8 cellular contexts compared by ENCODE assay signal in the genomic region with DNA sequence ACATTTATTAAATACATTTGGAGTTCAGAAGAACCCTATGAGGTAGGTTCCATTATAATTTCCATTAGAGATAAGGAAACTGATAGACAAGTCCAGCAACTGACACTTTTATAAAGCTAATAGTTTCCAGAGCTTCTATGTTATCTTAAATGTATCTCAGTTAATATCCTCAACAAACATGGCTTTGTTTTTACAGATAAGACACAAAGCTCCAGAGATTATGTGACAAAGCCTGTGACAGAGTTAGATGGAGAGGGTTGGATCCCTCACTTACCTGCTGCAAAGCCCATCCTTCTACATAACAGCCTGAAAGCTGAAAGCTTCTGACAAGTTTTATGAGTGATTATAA. TPM values are rescaled to one million over a fixed set of nuclear protein-coding genes. Genes with fewer than 3 reads are reported as not detected.
DNase-seq lines count a peak whose midpoint lies in the region; ATAC-seq and TF ChIP-seq lines count a peak whose summit lies in the region.

No MANE protein-coding gene starts in this region.

- peaks cover 27% of the 10 kb centered on the region for H3K36me3 ChIP-seq in SJSA1

- DNase-seq in SJSA1 (ENCODE audit: low read depth in 1 of 2, low spot score in 2 of 2) (no peak), foreskin fibroblast (no peak), 8988T (no peak), NCI-H1930 (lab: John Stamatoyannopoulos, UW) (no peak), NCI-H2107 treated with DMSO at 0.1 percent for 48 hours (lab: John Stamatoyannopoulos, UW; ENCODE audit: unreplicated experiment) (no peak)
- no peak for DNase-seq in stimulated activated effector memory CD8-positive, alpha-beta T cell treated with anti-CD3 and anti-CD28 coated beads, Interleukin-12 subunit alpha, Interleukin-12 subunit beta, amount 100 ng/mL, for 72 hours (ENCODE audit: low spot score in 2 of 2)
- DNase-seq in activated CD4-positive, alpha-beta T cell treated with anti-CD3 and anti-CD28 coated beads, Interleukin-2, amount 50 U/mL, for 4 hours = no peak

- TF ChIP-seq CTCF in foreskin fibroblast (IDR thresholded peaks at IDR 0.05; ENCODE audit: low read depth, low read length) = no peak

- H3K27me3 ChIP-seq in SJSA1 (replicated peaks) = no peaks in the 10 kb centered on the region

- H3K9me3 ChIP-seq in SJSA1 (replicated peaks) = no peaks in the 10 kb centered on the region

- peaks cover 10% of the 10 kb centered on the region; the same call in 1 of the 2 replicates for H3K4me1 ChIP-seq in SJSA1 (replicated peaks)

- no peak overlapping the region for H3K27ac ChIP-seq in SJSA1

- no peaks in the 10 kb centered on the region for H3K9me3 Mint-ChIP-seq in stimulated activated effector memory CD8-positive, alpha-beta T cell treated with anti-CD3 and anti-CD28 coated beads, Interleukin-12 subunit alpha, Interleukin-12 subunit beta, amount 100 ng/mL, for 72 hours

- H3K4me3 Mint-ChIP-seq in stimulated activated effector memory CD8-positive, alpha-beta T cell treated with anti-CD3 and anti-CD28 coated beads, Interleukin-12 subunit alpha, Interleukin-12 subunit beta, amount 100 ng/mL, for 72 hours = peak overlapping the region; percentile 94

- ATAC-seq in GM21825 (IDR thresholded peaks at IDR 0.05; ENCODE audit: unreplicated experiment) = peak; percentile 4
- no peak for ATAC-seq in stimulated activated effector memory CD8-positive, alpha-beta T cell treated with anti-CD3 and anti-CD28 coated beads, Interleukin-12 subunit alpha, Interleukin-12 subunit beta, amount 100 ng/mL, for 72 hours

- peak overlapping the region; percentile 61 for H3K4me3 ChIP-seq in SJSA1
- peak overlapping the region; percentile 61 to 95 for H3K4me3 ChIP-seq in foreskin fibroblast (ENCODE audit: low read depth in 1 of 2, low read length in 2 of 2)

- H3K36me3 Mint-ChIP-seq in stimulated activated effector memory CD8-positive, alpha-beta T cell treated with anti-CD3 and anti-CD28 coated beads, Interleukin-12 subunit alpha, Interleukin-12 subunit beta, amount 100 ng/mL, for 72 hours = peaks cover 30% of the 10 kb centered on the region

- H3K27ac Mint-ChIP-seq in stimulated activated effector memory CD8-positive, alpha-beta T cell treated with anti-CD3 and anti-CD28 coated beads, Interleukin-12 subunit alpha, Interleukin-12 subunit beta, amount 100 ng/mL, for 72 hours = peak overlapping the region; percentile 96

- peaks cover 20% of the 10 kb centered on the region for H3K4me1 Mint-ChIP-seq in stimulated activated effector memory CD8-positive, alpha-beta T cell treated with anti-CD3 and anti-CD28 coated beads, Interleukin-12 subunit alpha, Interleukin-12 subunit beta, amount 100 ng/mL, for 72 hours

RNA-seq across cellular contexts. Expression of a gene that starts 0.5 kb away (rescaled TPM):
- 62.8 and 70.3 TPM in 2 replicates for total RNA-seq in SJSA1 (2014; rRNA removed; shearing (Covaris generic))

RNA-seq across cellular contexts. Expression of a gene that starts 39.6 kb away (rescaled TPM):
- total RNA-seq in SJSA1 (2014; rRNA removed; shearing (Covaris generic)) = 0.31 TPM in 1 of 2 replicates, not detected in the other
